Comparison of ENCODE assay signal across 10 cellular contexts in the genomic region with DNA sequence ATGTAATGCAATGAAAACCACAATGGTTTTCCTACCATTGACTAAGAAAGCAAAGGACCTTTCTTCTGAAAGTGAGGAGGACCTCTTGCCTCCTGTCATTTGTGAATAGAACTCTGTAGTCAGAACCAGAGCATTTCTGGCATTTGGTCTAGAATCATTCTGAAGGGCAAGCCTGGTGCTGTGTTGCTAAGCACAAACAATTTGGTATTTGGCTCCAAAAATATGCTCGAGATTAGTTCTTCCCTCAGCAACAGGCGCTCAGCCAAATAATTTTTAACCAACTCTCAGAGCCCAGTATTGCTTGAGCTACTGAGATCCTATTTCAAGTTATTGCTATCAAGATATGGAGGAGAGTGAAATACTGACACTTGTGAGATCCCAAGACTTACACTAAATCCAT.
DNase-seq lines count a peak whose midpoint lies in the region; ATAC-seq and TF ChIP-seq lines count a peak whose summit lies in the region.
"Had no signal": no experiment of that assay in that cellular context is flagged by ENCODE, and none has a peak within 500 bp of the region (broad histone marks: within the 10 kb centered on the region; RNA-seq: fewer than 3 reads in every experiment).

No MANE protein-coding gene starts in this region.

- H3K27me3 ChIP-seq in osteoblast (ENCODE audit: insufficient read depth, low read length) = no peaks in the 10 kb centered on the region

- H3K79me2 ChIP-seq in osteoblast (ENCODE audit: insufficient read depth, low read length) = no peaks in the 10 kb centered on the region

- in situ Hi-C loops in SK-MEL-5 (cut with HindIII; ENCODE audit: low pct_unique_long_range_greater_than_20kb, low sequenced_read_pairs) = no loop called here

- no peaks in the 10 kb centered on the region for H3K4me1 Mint-ChIP-seq in activated naive CD8-positive, alpha-beta T cell treated with anti-CD3 and anti-CD28 coated beads for 36 hours
- H3K4me1 Mint-ChIP-seq: activated CD4-positive, alpha-beta T cell treated with anti-CD3 and anti-CD28 coated beads, Interleukin-2, amount 10 ng/mL, durations not matched to agents 24 days and 14 days had no signal

- no peaks in the 10 kb centered on the region for H3K9me3 Mint-ChIP-seq in activated naive CD8-positive, alpha-beta T cell treated with anti-CD3 and anti-CD28 coated beads for 36 hours
- H3K9me3 Mint-ChIP-seq: activated CD4-positive, alpha-beta T cell treated with anti-CD3 and anti-CD28 coated beads, Interleukin-2, amount 10 ng/mL, durations not matched to agents 24 days and 14 days; type B pancreatic cell had no signal

- TF ChIP-seq CTCF in fibroblast of mammary gland (conservative IDR thresholded peaks at IDR 0.05; ENCODE audit: control insufficient read depth, insufficient read depth, low read depth, low read length) (no peak), osteoblast (IDR thresholded peaks at IDR 0.05; ENCODE audit: extremely low read depth, low read depth, low read length) (no peak)

- no peak for ATAC-seq in GM18873 (IDR thresholded peaks at IDR 0.05; ENCODE audit: low FRiP score, unreplicated experiment)
- no peak for ATAC-seq in HG03354 (IDR thresholded peaks at IDR 0.05; ENCODE audit: poor library complexity, severe bottlenecking, unreplicated experiment)

- no peaks in the 10 kb centered on the region for H3K4me1 ChIP-seq in osteoblast (ENCODE audit: insufficient read depth, low read length)

- H3K27ac Mint-ChIP-seq in activated naive CD8-positive, alpha-beta T cell treated with anti-CD3 and anti-CD28 coated beads for 36 hours = no peak overlapping the region
- H3K27ac Mint-ChIP-seq: activated CD4-positive, alpha-beta T cell treated with anti-CD3 and anti-CD28 coated beads, Interleukin-2, amount 10 ng/mL, durations not matched to agents 24 days and 14 days; type B pancreatic cell had no signal

- peak; percentile 46 for DNase-seq in EH (ENCODE audit: low read depth)
- DNase-seq in SK-MEL-5 (ENCODE audit: low read depth, low spot score) = peak; percentile 79
- DNase-seq in fibroblast of mammary gland (ENCODE audit: low read depth) = peak; percentile 46
- DNase-seq in osteoblast (ENCODE audit: insufficient read length, low spot score, missing footprints) = peak; percentile 25
- DNase-seq in activated naive CD8-positive, alpha-beta T cell treated with anti-CD3 and anti-CD28 coated beads for 36 hours = no peak
- no peak for DNase-seq in SK-N-DZ (ENCODE audit: low spot score)
- DNase-seq: activated CD4-positive, alpha-beta T cell treated with anti-CD3 and anti-CD28 coated beads, Interleukin-2, amount 10 ng/mL, durations not matched to agents 24 days and 14 days had no signal

- no peaks in the 10 kb centered on the region for H4K20me1 ChIP-seq in osteoblast (ENCODE audit: insufficient read depth, low read length)

- H3K36me3 Mint-ChIP-seq in activated naive CD8-positive, alpha-beta T cell treated with anti-CD3 and anti-CD28 coated beads for 36 hours = no peaks in the 10 kb centered on the region
- H3K36me3 Mint-ChIP-seq: type B pancreatic cell had no signal

- H3K27ac ChIP-seq in osteoblast (ENCODE audit: low read depth, low read length) = peak overlapping the region; percentile 56

- peaks cover 6% of the 10 kb centered on the region for H3K27me3 Mint-ChIP-seq in activated naive CD8-positive, alpha-beta T cell treated with anti-CD3 and anti-CD28 coated beads for 36 hours

- H2AFZ ChIP-seq in osteoblast (ENCODE audit: low read length) = peak overlapping the region; percentile 62

- H3K4me3 ChIP-seq in fibroblast of mammary gland (ENCODE audit: control insufficient read depth, low read depth, low read length) (no peak overlapping the region), osteoblast (ENCODE audit: insufficient read depth, low read length) (no peak overlapping the region)

- H3K9me3 ChIP-seq in osteoblast (ENCODE audit: low read depth, low read length) = no peaks in the 10 kb centered on the region

- H3K4me3 Mint-ChIP-seq in activated naive CD8-positive, alpha-beta T cell treated with anti-CD3 and anti-CD28 coated beads for 36 hours = no peak overlapping the region
- H3K4me3 Mint-ChIP-seq: activated CD4-positive, alpha-beta T cell treated with anti-CD3 and anti-CD28 coated beads, Interleukin-2, amount 10 ng/mL, durations not matched to agents 24 days and 14 days; type B pancreatic cell had no signal

- H3K36me3 ChIP-seq in osteoblast (ENCODE audit: insufficient read depth, low read length) = no peaks in the 10 kb centered on the region

- peak overlapping the region; percentile 61 for H3K4me2 ChIP-seq in osteoblast (ENCODE audit: insufficient read depth, low read length)

Comparison
In these comparisons a context has a peak if more than half of its experiments do, and no peak if none do; other contexts are left out.
1. DNase-seq: peak in EH (single experiment), SK-MEL-5 (single experiment), fibroblast of mammary gland (single experiment) and osteoblast (single experiment); none in activated naive CD8-positive, alpha-beta T cell treated with anti-CD3 and anti-CD28 coated beads for 36 hours (single experiment) and SK-N-DZ (single experiment).